Comparison of ENCODE assay signal across 14 cellular contexts in genomic region chr13:43170497-43170896, GRCh38.
"Had no signal": no experiment of that assay in that cellular context is flagged by ENCODE, and none has a peak within 500 bp of the region (broad histone marks: within the 10 kb centered on the region; RNA-seq: fewer than 3 reads in every experiment).

No MANE protein-coding gene starts in this region.

- H3K4me3 Mint-ChIP-seq: activated B cell treated with CpG ODN at 0.5 μM for 24 hours; memory B cell; natural killer cell treated with Interleukin-12 subunit alpha and Interleukin-12 subunit beta and Interleukin-15 and Interleukin-18, amount 100 ng/mL, for 72 hours had no signal

- H3K4me3 ChIP-seq: gastroesophageal sphincter, left lung, sigmoid colon, suprapubic skin, upper lobe of left lung had no signal

- H3K9me3 Mint-ChIP-seq: memory B cell had no signal

- H3K27ac Mint-ChIP-seq: activated B cell treated with CpG ODN at 0.5 μM for 24 hours; memory B cell; natural killer cell treated with Interleukin-12 subunit alpha and Interleukin-12 subunit beta and Interleukin-15 and Interleukin-18, amount 100 ng/mL, for 72 hours had no signal

- H3K36me3 ChIP-seq: gastroesophageal sphincter, left lung, sigmoid colon, suprapubic skin, upper lobe of left lung had no signal

- DNase-seq: activated B cell treated with CpG ODN at 0.5 μM for 24 hours; activated naive CD4-positive, alpha-beta T cell treated with anti-CD3 and anti-CD28 coated beads, Interleukin-2, amount 50 U/mL, for 16 hours; activated T-cell treated with anti-CD3 and anti-CD28 coated beads, Interleukin-2, amount 50 U/mL, for 1 hour; caudate nucleus; cortex of kidney; effector CD8-positive, alpha-beta T cell; left lung; sigmoid colon; stimulated activated naive CD4-positive, alpha-beta T cell; upper lobe of left lung had no signal

- H3K36me3 Mint-ChIP-seq: memory B cell had no signal

- H3K4me1 Mint-ChIP-seq: activated B cell treated with CpG ODN at 0.5 μM for 24 hours had no signal

- H3K27me3 ChIP-seq: gastroesophageal sphincter, left lung, sigmoid colon, suprapubic skin, upper lobe of left lung had no signal
